ENCODE assay signal across 20 cellular contexts in the genomic region with DNA sequence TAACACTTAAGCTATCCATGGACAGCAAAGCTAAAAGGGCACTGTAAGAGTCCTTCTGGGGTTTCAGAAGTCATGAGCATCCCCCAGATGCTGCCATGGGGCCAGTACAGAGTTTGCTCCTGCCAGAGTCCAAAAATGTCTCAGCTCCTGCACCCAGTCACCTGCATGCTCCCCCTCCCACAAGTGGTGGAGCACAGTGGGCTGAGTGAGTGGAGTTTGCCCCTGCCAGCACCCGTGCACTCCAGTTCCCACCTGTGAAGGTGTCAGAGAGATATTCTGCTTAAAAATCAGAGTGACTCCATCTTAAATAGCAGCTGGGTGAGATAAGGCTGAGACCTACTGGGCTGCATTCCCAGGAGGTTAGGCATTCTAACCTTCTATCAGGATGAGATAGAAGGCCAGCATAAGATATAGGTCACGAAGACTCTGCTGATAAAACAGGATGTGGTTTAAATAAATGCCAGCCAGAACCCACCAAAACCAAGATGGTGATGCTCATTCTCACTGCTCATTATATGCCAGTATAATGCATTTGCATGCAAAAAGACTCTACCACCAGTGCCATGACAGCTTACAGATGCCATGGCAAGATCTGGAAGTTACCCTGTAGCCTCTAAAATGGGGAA.
DNase-seq lines count a peak whose midpoint lies in the region; ATAC-seq and TF ChIP-seq lines count a peak whose summit lies in the region.
"Had no signal": no experiment of that assay in that cellular context is flagged by ENCODE, and none has a peak within 500 bp of the region (broad histone marks: within the 10 kb centered on the region; RNA-seq: fewer than 3 reads in every experiment).

No MANE protein-coding gene starts in this region.

- no peaks in the 10 kb centered on the region for H3K27me3 Mint-ChIP-seq in activated T-helper 17 cell treated with anti-CD3 and anti-CD28 coated beads, Interleukin-2, amount 50 U/mL, for 72 hours
- H3K27me3 Mint-ChIP-seq: activated CD4-positive, alpha-beta T cell treated with anti-CD3 and anti-CD28 coated beads, Interleukin-2, amount 10 ng/mL, durations not matched to agents 7 days and 5 days had no signal

- ATAC-seq in activated T-helper 17 cell treated with anti-CD3 and anti-CD28 coated beads, Interleukin-2, amount 50 U/mL, for 72 hours (replicated peaks), result peak; percentile 78
- ATAC-seq in GM19463 (IDR thresholded peaks at IDR 0.05; ENCODE audit: unreplicated experiment), result no peak
- no peak for ATAC-seq in GM21367 (IDR thresholded peaks at IDR 0.05; ENCODE audit: unreplicated experiment)
- ATAC-seq: CD8-positive, alpha-beta T cell; GM12878; GM23338; psoas muscle had no signal

- H3K18ac ChIP-seq in trophoblast cell (ENCODE audit: low read length), result no peak overlapping the region

- no peak overlapping the region for H4K12ac ChIP-seq in trophoblast cell (ENCODE audit: low read depth, low read length)

- H4K91ac ChIP-seq in trophoblast cell (ENCODE audit: low read depth, low read length), result no peak overlapping the region

- H3K9ac ChIP-seq in MM.1S (ENCODE audit: low read length) (no peak overlapping the region), trophoblast cell (ENCODE audit: low read length) (no peak overlapping the region)

- no peak overlapping the region for H2BK120ac ChIP-seq in trophoblast cell (ENCODE audit: insufficient read depth, low read length, poor library complexity)

- H3K4me1 Mint-ChIP-seq in activated T-helper 17 cell treated with anti-CD3 and anti-CD28 coated beads, Interleukin-2, amount 50 U/mL, for 72 hours, result peaks cover 20% of the 10 kb centered on the region
- H3K4me1 Mint-ChIP-seq: brain had no signal

- H2AFZ ChIP-seq in MM.1S (ENCODE audit: low read length) (no peak overlapping the region), trophoblast cell (ENCODE audit: insufficient read depth, low read length, poor library complexity) (no peak overlapping the region)
- H2AFZ ChIP-seq: GM23338 had no signal

- DNase-seq in Daoy (ENCODE audit: low read depth) (peak; percentile 64), MM.1S (peak; percentile 45), trophoblast cell (peak; percentile 74 to 81), vagina (ENCODE audit: extremely low spot score in 2 of 2) (no peak)
- DNase-seq: activated CD4-positive, alpha-beta T cell treated with anti-CD3 and anti-CD28 coated beads, Interleukin-2, amount 10 ng/mL, durations not matched to agents 7 days and 5 days; activated effector memory CD4-positive, alpha-beta T cell treated with Interleukin-2 at 50 U/mL for 16 hours; CD8-positive, alpha-beta T cell; kidney; NCI-H146; NCI-H2171; NCI-H69; psoas muscle; Right ventricle myocardium superior had no signal

- H3K23ac ChIP-seq in trophoblast cell (ENCODE audit: low read length), result no peak overlapping the region

- H3K9me3 ChIP-seq in MM.1S (replicated peaks; ENCODE audit: insufficient read depth, low read length), result no peaks in the 10 kb centered on the region
- H3K9me3 ChIP-seq in trophoblast cell (ENCODE audit: insufficient read depth, low read depth, low read length), result peaks cover 4% of the 10 kb centered on the region
- no peaks in the 10 kb centered on the region for H3K9me3 ChIP-seq in vagina
- H3K9me3 ChIP-seq: psoas muscle had no signal

- H2AK5ac ChIP-seq in trophoblast cell (ENCODE audit: low read length), result no peak overlapping the region

- no peak overlapping the region for H3K4me2 ChIP-seq in MM.1S (ENCODE audit: low read depth, low read length)
- no peak overlapping the region for H3K4me2 ChIP-seq in trophoblast cell (ENCODE audit: low read length)
- H3K4me2 ChIP-seq: GM23338 had no signal

- H3K27ac Mint-ChIP-seq in activated T-helper 17 cell treated with anti-CD3 and anti-CD28 coated beads, Interleukin-2, amount 50 U/mL, for 72 hours, result no peak overlapping the region
- H3K27ac Mint-ChIP-seq: activated CD4-positive, alpha-beta T cell treated with anti-CD3 and anti-CD28 coated beads, Interleukin-2, amount 10 ng/mL, durations not matched to agents 7 days and 5 days; brain; CD8-positive, alpha-beta T cell; GM23338 had no signal

- H3K79me1 ChIP-seq in trophoblast cell (ENCODE audit: low read length), result no peaks in the 10 kb centered on the region

- intact Hi-C loops in vagina (cut with DNase I), result no loop called here

- H3K4ac ChIP-seq in trophoblast cell (ENCODE audit: low read depth, low read length), result no peak overlapping the region

- no peak overlapping the region for H4K8ac ChIP-seq in trophoblast cell (ENCODE audit: low read depth, low read length)

- H3K79me2 ChIP-seq in MM.1S (ENCODE audit: low read length) (no peaks in the 10 kb centered on the region), trophoblast cell (ENCODE audit: control insufficient read depth, insufficient read depth, low read length, poor library complexity) (no peaks in the 10 kb centered on the region)

- H3K14ac ChIP-seq in trophoblast cell (ENCODE audit: low read length), result no peak overlapping the region

- H3K36me3 Mint-ChIP-seq in activated T-helper 17 cell treated with anti-CD3 and anti-CD28 coated beads, Interleukin-2, amount 50 U/mL, for 72 hours (ENCODE audit: low read depth), result no peaks in the 10 kb centered on the region
- H3K36me3 Mint-ChIP-seq: brain; CD8-positive, alpha-beta T cell had no signal

- no peaks in the 10 kb centered on the region for H4K20me1 ChIP-seq in MM.1S (ENCODE audit: insufficient read depth, low read length)

- H3K36me3 ChIP-seq in MM.1S (replicated peaks; ENCODE audit: insufficient read depth, low read length) (no peaks in the 10 kb centered on the region), trophoblast cell (ENCODE audit: control insufficient read depth in 1 of 2, insufficient read depth in 2 of 2, low read length in 2 of 2) (no peaks in the 10 kb centered on the region), vagina (no peaks in the 10 kb centered on the region)

- H3K9me2 ChIP-seq in MM.1S (replicated peaks; ENCODE audit: insufficient read depth, low read length), result no peaks in the 10 kb centered on the region

- no peak overlapping the region for H3K27ac ChIP-seq in MM.1S (ENCODE audit: low read length)
- H3K27ac ChIP-seq in trophoblast cell (ENCODE audit: low read depth, low read length), result no peak overlapping the region
- no peak overlapping the region for H3K27ac ChIP-seq in vagina
- H3K27ac ChIP-seq: psoas muscle had no signal

- no peak overlapping the region for H2BK12ac ChIP-seq in trophoblast cell (ENCODE audit: low read length)

- H3F3A ChIP-seq in MM.1S (ENCODE audit: insufficient read depth, low read length), result no peaks in the 10 kb centered on the region

- H3K27me3 ChIP-seq in MM.1S (replicated peaks; ENCODE audit: insufficient read depth, low read length) (no peaks in the 10 kb centered on the region), trophoblast cell (ENCODE audit: insufficient read depth, low read length) (no peaks in the 10 kb centered on the region), vagina (no peaks in the 10 kb centered on the region)

- H3K4me3 ChIP-seq in MM.1S (ENCODE audit: low read length) (no peak overlapping the region), trophoblast cell (ENCODE audit: low read depth, low read length) (no peak overlapping the region), vagina (no peak overlapping the region)
- H3K4me3 ChIP-seq: GM12878, GM23338, lung, psoas muscle had no signal

- H3K4me1 ChIP-seq in MM.1S (ENCODE audit: low read length), result no peaks in the 10 kb centered on the region
- H3K4me1 ChIP-seq in trophoblast cell (ENCODE audit: control insufficient read depth in 1 of 2, insufficient read depth in 2 of 2, low read length in 2 of 2), result peaks cover 0 to 3% of the 10 kb centered on the region in 2 experiments
- no peaks in the 10 kb centered on the region for H3K4me1 ChIP-seq in vagina
- H3K4me1 ChIP-seq: psoas muscle had no signal

- TF ChIP-seq POLR2A in vagina (IDR thresholded peaks at IDR 0.05), result no peak

- WGBS in trophoblast cell (ENCODE audit: extremely low coverage, insufficient coverage, insufficient read length), result no CpG with 5 or more reads among the region's 2 CpGs

- no peak overlapping the region for H2BK5ac ChIP-seq in trophoblast cell (ENCODE audit: low read depth, low read length, poor library complexity)

- TF ChIP-seq CTCF in MM.1S (IDR thresholded peaks at IDR 0.05; ENCODE audit: low read length), result no peak
- TF ChIP-seq CTCF in vagina (IDR thresholded peaks at IDR 0.05), result no peak

- H3K4me3 Mint-ChIP-seq in activated T-helper 17 cell treated with anti-CD3 and anti-CD28 coated beads, Interleukin-2, amount 50 U/mL, for 72 hours, result peak overlapping the region; percentile 30
- H3K4me3 Mint-ChIP-seq: activated CD4-positive, alpha-beta T cell treated with anti-CD3 and anti-CD28 coated beads, Interleukin-2, amount 10 ng/mL, durations not matched to agents 7 days and 5 days; brain; CD8-positive, alpha-beta T cell; GM23338 had no signal

- H3K9me3 Mint-ChIP-seq in activated T-helper 17 cell treated with anti-CD3 and anti-CD28 coated beads, Interleukin-2, amount 50 U/mL, for 72 hours, result no peaks in the 10 kb centered on the region
- H3K9me3 Mint-ChIP-seq: activated CD4-positive, alpha-beta T cell treated with anti-CD3 and anti-CD28 coated beads, Interleukin-2, amount 10 ng/mL, durations not matched to agents 7 days and 5 days; CD8-positive, alpha-beta T cell; GM23338 had no signal

Comparison
In these comparisons a context has a peak if more than half of its experiments do, and no peak if none do; other contexts are left out.
1. DNase-seq: peak in Daoy (single experiment), MM.1S (single experiment) and trophoblast cell (2 of 2); none in vagina (0 of 2).